29 cellular contexts compared by ENCODE assay signal in genomic region chr20:8723296-8723695, GRCh38.
"Had no signal": no experiment of that assay in that cellular context is flagged by ENCODE, and none has a peak within 500 bp of the region (broad histone marks: within the 10 kb centered on the region; RNA-seq: fewer than 3 reads in every experiment).

No MANE protein-coding gene starts in this region.

- H3K4me1 ChIP-seq: colonic mucosa, esophagus squamous epithelium, foreskin keratinocyte had no signal

- DNase-seq: colonic mucosa; cortex of kidney; dermis blood vessel endothelial cell; dorsolateral prefrontal cortex; effector CD4-positive, alpha-beta T cell; effector CD8-positive, alpha-beta T cell; effector memory CD4-positive, alpha-beta T cell; effector memory CD8-positive, alpha-beta T cell; endodermal cell; erythroblast; esophagus squamous epithelium; foreskin fibroblast; foreskin keratinocyte; foreskin melanocyte; gastrocnemius medialis; glutamatergic neuron; head of caudate nucleus; heart left ventricle; heart right ventricle had no signal

- H3K9me3 Mint-ChIP-seq: dendritic cell treated with granulocyte-macrophage colony-stimulating factor and Interleukin-4, amounts not matched to agents 40 ng/mL and 50 ng/mL, for 4 days; effector memory CD8-positive, alpha-beta T cell; endodermal cell had no signal

- H3K27ac Mint-ChIP-seq: dendritic cell treated with granulocyte-macrophage colony-stimulating factor and Interleukin-4, amounts not matched to agents 40 ng/mL and 50 ng/mL, for 4 days; effector memory CD8-positive, alpha-beta T cell; endodermal cell had no signal

- H3K36me3 ChIP-seq: colonic mucosa, esophagus squamous epithelium, gastrocnemius medialis had no signal

- ATAC-seq: effector memory CD8-positive, alpha-beta T cell; esophagus mucosa; foreskin keratinocyte; gastrocnemius medialis; gastroesophageal sphincter; heart left ventricle; heart right ventricle had no signal

- H3K9me3 ChIP-seq: colonic mucosa, esophagus muscularis mucosa, esophagus squamous epithelium, gastrocnemius medialis, gastroesophageal sphincter, heart left ventricle had no signal

- H3K4me3 ChIP-seq: colonic mucosa, coronary artery, dorsolateral prefrontal cortex, esophagus muscularis mucosa, esophagus squamous epithelium, gastrocnemius medialis, gastroesophageal sphincter, heart left ventricle, heart right ventricle had no signal

- H3K27me3 ChIP-seq: colonic mucosa, esophagus muscularis mucosa, esophagus squamous epithelium, foreskin keratinocyte, gastrocnemius medialis, gastroesophageal sphincter, heart left ventricle, heart right ventricle had no signal

- H3K27ac ChIP-seq: colonic mucosa, coronary artery, dorsolateral prefrontal cortex, epithelial cell of prostate, esophagus muscularis mucosa, esophagus squamous epithelium, foreskin keratinocyte, gastrocnemius medialis, gastroesophageal sphincter, heart left ventricle, heart right ventricle had no signal

- H3K4me3 Mint-ChIP-seq: dendritic cell treated with granulocyte-macrophage colony-stimulating factor and Interleukin-4, amounts not matched to agents 40 ng/mL and 50 ng/mL, for 4 days; effector memory CD8-positive, alpha-beta T cell; endodermal cell had no signal

- FAIRE-seq: colon, endometrium, endothelial cell of umbilical vein, frontal cortex had no signal

- H3K27me3 Mint-ChIP-seq: dendritic cell treated with granulocyte-macrophage colony-stimulating factor and Interleukin-4, amounts not matched to agents 40 ng/mL and 50 ng/mL, for 4 days; effector memory CD8-positive, alpha-beta T cell had no signal
